ENCODE assay signal across 21 cellular contexts in the genomic region with DNA sequence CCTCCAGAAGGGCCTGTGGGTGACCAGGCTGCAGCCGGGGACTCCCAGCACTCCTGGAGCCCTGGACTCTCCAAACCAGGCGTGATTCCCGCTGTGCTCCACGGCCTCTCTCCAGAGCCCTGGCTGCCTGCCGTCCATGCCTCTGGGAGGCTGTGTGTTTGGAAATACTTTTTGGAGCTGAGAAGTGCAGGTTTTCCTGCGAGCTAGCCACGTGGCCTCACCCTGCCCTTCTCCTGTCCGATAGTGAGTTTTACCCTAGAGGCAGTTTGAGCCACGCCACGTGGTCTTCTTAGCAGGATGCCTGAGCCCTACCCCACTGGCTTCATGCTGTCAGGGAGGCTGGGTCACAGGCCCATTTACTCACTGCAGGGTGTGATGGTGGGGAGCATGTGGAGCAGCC.
DNase-seq lines count a peak whose midpoint lies in the region; ATAC-seq, FAIRE-seq and TF ChIP-seq lines count a peak whose summit lies in the region.
"Had no signal": no experiment of that assay in that cellular context is flagged by ENCODE, and none has a peak within 500 bp of the region (broad histone marks: within the 10 kb centered on the region; RNA-seq: fewer than 3 reads in every experiment).

No MANE protein-coding gene starts in this region.

- H3K79me2 ChIP-seq in HepG2 (ENCODE audit: insufficient read depth, low read length): no peaks in the 10 kb centered on the region

- no peaks in the 10 kb centered on the region for H3K9me3 ChIP-seq in HepG2 (ENCODE audit: low read length)
- no peaks in the 10 kb centered on the region for H3K9me3 ChIP-seq in right lobe of liver
- H3K9me3 ChIP-seq in neuronal stem cell (replicated peaks in 1 of 2; ENCODE audit: control insufficient read depth in 2 of 2, insufficient read depth in 1 of 2, low read depth in 1 of 2, low read length in 2 of 2): peaks cover 0 to 3% of the 10 kb centered on the region in 2 donors
- no peaks in the 10 kb centered on the region for H3K9me3 ChIP-seq in endodermal cell (ENCODE audit: control insufficient read depth, low read length)
- H3K9me3 ChIP-seq: adrenal gland, mucosa of descending colon had no signal

- peak overlapping the region; percentile 19 for H3K18ac ChIP-seq in neuronal stem cell (ENCODE audit: low read length)

- TF ChIP-seq POLR2A in HepG2 (IDR thresholded peaks at IDR 0.05; ENCODE audit: insufficient read depth in 1 of 2, low read depth in 2 of 2, low read length in 2 of 2): no peak
- TF ChIP-seq POLR2A in right lobe of liver (IDR thresholded peaks at IDR 0.05): no peak

- H2AK5ac ChIP-seq in neuronal stem cell (ENCODE audit: low read depth, low read length): peak overlapping the region; percentile 61

- no peak overlapping the region for H4K91ac ChIP-seq in neuronal stem cell (ENCODE audit: low read depth, low read length, poor library complexity)

- 0 out of 2 replicates have a peak, but pooled peaks cover 3% of the 10 kb centered on the region for H4K20me1 ChIP-seq in HepG2 (ENCODE audit: insufficient read depth, low read length)

- CTCF ChIA-PET in HepG2 (lab: Yijun Ruan, JAX; ENCODE audit: low intra/inter-chr PET ratio, low total read pairs): no interaction called here

- H3K4me2 ChIP-seq in HepG2 (ENCODE audit: low read depth, low read length): no peak overlapping the region
- H3K4me2 ChIP-seq in neuronal stem cell (ENCODE audit: insufficient read depth, low read length, poor library complexity, severe bottlenecking): no peak overlapping the region

- H3K4me3 ChIP-seq in HepG2 (replicated peaks in 1 of 3; ENCODE audit: insufficient read depth in 1 of 3, low read depth in 2 of 3, low read length in 3 of 3) (no peak overlapping the region), right lobe of liver (no peak overlapping the region), neuronal stem cell (ENCODE audit: low read length in 2 of 2) (peak overlapping the region in 1 of 2 donors; percentile 35), endodermal cell (ENCODE audit: low read length) (no peak overlapping the region)
- H3K4me3 ChIP-seq: adrenal gland, cardiac muscle cell, mucosa of descending colon had no signal

- H3K4me1 ChIP-seq in HepG2 (ENCODE audit: insufficient read depth, low read length): no peaks in the 10 kb centered on the region
- H3K4me1 ChIP-seq in right lobe of liver: no peaks in the 10 kb centered on the region
- no peaks in the 10 kb centered on the region for H3K4me1 ChIP-seq in neuronal stem cell (ENCODE audit: control insufficient read depth in 2 of 2, insufficient read depth in 1 of 2, low read depth in 1 of 2, low read length in 2 of 2)
- H3K4me1 ChIP-seq in endodermal cell (ENCODE audit: control insufficient read depth, insufficient read depth, low read length): no peaks in the 10 kb centered on the region
- H3K4me1 ChIP-seq: adrenal gland had no signal

- H3K79me1 ChIP-seq in neuronal stem cell (ENCODE audit: low read depth, low read length): peaks cover 5% of the 10 kb centered on the region

- DNase-seq in HepG2 (ENCODE audit: low spot score) (no peak), right lobe of liver (no peak), Right ventricle myocardium superior (peak; percentile 76), neuronal stem cell (ENCODE audit: low spot score) (no peak), endodermal cell (no peak), NCI-H2107 (lab: John Stamatoyannopoulos, UW) (no peak), cerebellar cortex (ENCODE audit: low spot score) (no peak)
- DNase-seq: adrenal gland; DMS153; effector CD8-positive, alpha-beta T cell; glutamatergic neuron; H9; left colon; mucosa of descending colon; NCI-H1436; stimulated activated CD4-positive, alpha-beta T cell treated with anti-CD3 and anti-CD28 coated beads, Interleukin-1b, Interleukin-23, amount 100 ng/mL, for 48 hours; T-helper 9 cell had no signal

- H2BK15ac ChIP-seq in neuronal stem cell (ENCODE audit: low read length): no peak overlapping the region

- H2BK12ac ChIP-seq in neuronal stem cell (ENCODE audit: low read length): no peak overlapping the region

- no peak for FAIRE-seq in HepG2 (lab: Jason Lieb, UNC)
- FAIRE-seq: GM12891 had no signal

- H2AFZ ChIP-seq in HepG2 (ENCODE audit: low read length): no peak overlapping the region
- no peak overlapping the region for H2AFZ ChIP-seq in neuronal stem cell (ENCODE audit: low read length)

- no peak overlapping the region for H3K27ac Mint-ChIP-seq in endodermal cell
- H3K27ac Mint-ChIP-seq: H9 had no signal

- WGBS in HepG2 (ENCODE audit: low lambda C conversion rate): 0% methylated on average over 1 of the region's 10 CpGs
- 60% methylated on average over 1 of the region's 10 CpGs for WGBS in right lobe of liver (ENCODE audit: insufficient coverage, low coverage, low lambda C conversion rate, missing lambda C conversion rate)
- no CpG with 5 or more reads among the region's 10 CpGs for WGBS in neuronal stem cell (ENCODE audit: extremely low coverage in 2 of 2, insufficient read length in 2 of 2, insufficient replicate concordance in 1 of 2), 2 donors
- WGBS in endodermal cell (ENCODE audit: insufficient coverage in 1 of 2, insufficient read length in 1 of 2), 2 experiments: 89 to 90% methylated on average over 9 to 10 of the region's 10 CpGs

- H3K14ac ChIP-seq in neuronal stem cell (ENCODE audit: low read length): peak overlapping the region; percentile 82

- no peak overlapping the region for H3K23ac ChIP-seq in neuronal stem cell (ENCODE audit: low read depth, low read length, poor library complexity)

- intact Hi-C loops in HepG2 (cut with micrococcal nuclease; ENCODE audit: unreplicated experiment) (no loop called here), right lobe of liver (cut with DNase I) (no loop called here), Right ventricle myocardium superior (cut with DNase I) (no loop called here)

- POLR2A ChIA-PET in HepG2 (lab: Yijun Ruan, JAX): no interaction called here

- H3K36me3 Mint-ChIP-seq in endodermal cell (ENCODE audit: low read depth): peaks cover 44% of the 10 kb centered on the region

- peaks cover 11% of the 10 kb centered on the region for H3K9me3 Mint-ChIP-seq in endodermal cell

- H2BK5ac ChIP-seq in neuronal stem cell (ENCODE audit: low read length): no peak overlapping the region

- no peak for TF ChIP-seq EP300 in HepG2 (IDR thresholded peaks at IDR 0.05; ENCODE audit: low read depth in 2 of 2, low read length in 2 of 2)
- TF ChIP-seq EP300 in HepG2 (CRISPR knock-in tag; IDR thresholded peaks at IDR 0.05; ENCODE audit: borderline replicate concordance): no peak

- H3K36me3 ChIP-seq in HepG2 (replicated peaks in 1 of 2; ENCODE audit: control insufficient read depth in 1 of 2, insufficient read depth in 2 of 2, low read length in 2 of 2) (no peaks in the 10 kb centered on the region), right lobe of liver (no peaks in the 10 kb centered on the region), neuronal stem cell (replicated peaks in 1 of 2; ENCODE audit: control insufficient read depth in 2 of 2, insufficient read depth in 2 of 2, low read length in 2 of 2) (no peaks in the 10 kb centered on the region), endodermal cell (ENCODE audit: control insufficient read depth, insufficient read depth, low read length) (peaks cover 3% of the 10 kb centered on the region)
- H3K36me3 ChIP-seq: adrenal gland, cardiac muscle cell had no signal

- BruUV-seq in HepG2 (replicated peaks; lab: Mats Ljungman, UMichigan): no TSS peak

- ATAC-seq in HepG2 (no peak), right lobe of liver (no peak), Right ventricle myocardium superior (ENCODE audit: poor library complexity) (peak; percentile 45), HG02571 (IDR thresholded peaks at IDR 0.05; ENCODE audit: unreplicated experiment) (no peak)
- ATAC-seq: left colon, mucosa of descending colon had no signal

- H3K27ac ChIP-seq in HepG2 (ENCODE audit: extremely low read length, insufficient read depth, low read length) (no peak overlapping the region), right lobe of liver (no peak overlapping the region), neuronal stem cell (replicated peaks; ENCODE audit: low read length) (no peak overlapping the region), endodermal cell (ENCODE audit: low read depth, low read length) (no peak overlapping the region)
- H3K27ac ChIP-seq: adrenal gland, C4-2B, cardiac muscle cell had no signal

- TF ChIP-seq CTCF in HepG2 (CRISPR knock-in tag; IDR thresholded peaks at IDR 0.05) (no peak), right lobe of liver (IDR thresholded peaks at IDR 0.05) (no peak), endodermal cell (conservative IDR thresholded peaks at IDR 0.05) (no peak)

- no peak overlapping the region for H3K4me3 Mint-ChIP-seq in endodermal cell
- H3K4me3 Mint-ChIP-seq: H9 had no signal

- no peak overlapping the region for H2BK120ac ChIP-seq in neuronal stem cell (ENCODE audit: low read depth, low read length)

- in situ Hi-C loops in HepG2 (cut with HindIII; ENCODE audit: extremely low pct_ligation_motif_present, low pct_unique_long_range_greater_than_20kb): no loop called here

- TF ChIP-seq RAD21 in HepG2 (CRISPR knock-in tag; IDR thresholded peaks at IDR 0.05): no peak

- peaks cover 4% of the 10 kb centered on the region for H3K4me1 Mint-ChIP-seq in endodermal cell
- H3K4me1 Mint-ChIP-seq: H9 had no signal

- no peaks in the 10 kb centered on the region for H3K27me3 Mint-ChIP-seq in endodermal cell (ENCODE audit: insufficient read depth)

- H3K4ac ChIP-seq in neuronal stem cell (ENCODE audit: low read length): no peak overlapping the region

- H3K9ac ChIP-seq in HepG2 (ENCODE audit: insufficient read depth, low read depth, low read length): no peak overlapping the region
- H3K9ac ChIP-seq in neuronal stem cell (ENCODE audit: low read depth, low read length, poor library complexity): no peak overlapping the region
- no peak overlapping the region for H3K9ac ChIP-seq in endodermal cell (ENCODE audit: extremely low read depth, low read length, poor library complexity, severe bottlenecking)

- H3K27me3 ChIP-seq in HepG2 (ENCODE audit: control insufficient read depth in 1 of 2, insufficient read depth in 2 of 2, low read length in 2 of 2) (peaks cover 3 to 6% of the 10 kb centered on the region in 2 experiments; a peak in 3 of 5 replicates), right lobe of liver (no peaks in the 10 kb centered on the region), neuronal stem cell (ENCODE audit: control insufficient read depth in 3 of 3, insufficient read depth in 3 of 3, low read depth in 1 of 3, low read length in 3 of 3) (no peaks in the 10 kb centered on the region), endodermal cell (ENCODE audit: control insufficient read depth, insufficient read depth, low read length, poor library complexity, severe bottlenecking) (no peaks in the 10 kb centered on the region)
- H3K27me3 ChIP-seq: adrenal gland, cardiac muscle cell had no signal

- H4K8ac ChIP-seq in neuronal stem cell (ENCODE audit: low read depth, low read length): no peak overlapping the region
